In the genomic region with DNA sequence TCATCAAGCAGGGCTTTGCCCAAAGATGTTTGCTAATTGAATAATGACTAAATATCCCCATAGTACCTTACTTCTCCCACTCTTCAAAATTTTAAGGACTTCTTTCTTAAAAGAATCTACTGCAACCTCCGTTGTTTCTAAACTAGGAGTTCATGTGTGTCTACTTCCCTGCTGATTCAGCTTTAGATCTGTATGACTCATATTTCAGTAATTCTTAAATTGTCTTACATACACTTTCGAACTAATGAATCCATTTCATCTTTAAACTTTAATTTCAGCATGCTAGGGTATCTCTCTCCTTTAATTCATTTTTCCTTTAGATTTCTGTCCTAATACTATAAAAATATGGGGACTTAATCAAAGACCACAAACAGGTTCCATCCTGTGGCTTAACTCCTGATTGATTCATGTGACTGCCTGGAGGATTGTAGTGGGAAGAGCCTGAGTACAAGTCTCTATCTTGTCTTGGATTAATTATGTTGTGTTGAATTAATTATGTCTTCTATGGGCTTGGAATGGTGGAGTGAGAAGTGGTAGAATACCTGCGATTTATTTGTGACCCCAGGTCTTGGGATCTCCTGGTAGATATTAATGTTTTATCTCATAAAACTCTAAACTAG, we compare ENCODE assay signal across 11 cellular contexts. TPM values are rescaled to one million over a fixed set of nuclear protein-coding genes. Genes with fewer than 3 reads are reported as not detected.
DNase-seq lines count a peak whose midpoint lies in the region; ATAC-seq lines count a peak whose summit lies in the region.
"Had no signal": no experiment of that assay in that cellular context is flagged by ENCODE, and none has a peak within 500 bp of the region (broad histone marks: within the 10 kb centered on the region; RNA-seq: fewer than 3 reads in every experiment).

No MANE protein-coding gene starts in this region.

- peak overlapping the region; percentile 37 for H3K4me3 Mint-ChIP-seq in activated CD4-positive, alpha-beta memory T cell treated with anti-CD3 and anti-CD28 coated beads, Interleukin-2, amount 10 ng/mL, durations not matched to agents 7 days and 5 days

- peak overlapping the region; percentile 60 for H3K4me3 ChIP-seq in GM23248

- peaks cover 8% of the 10 kb centered on the region; the same call in 1 of the 2 replicates for H3F3A ChIP-seq in GM23248 (ENCODE audit: insufficient read depth)

- no peaks in the 10 kb centered on the region for H4K20me1 ChIP-seq in GM23248 (ENCODE audit: insufficient read depth)

- peak overlapping the region; percentile 63 for H3K27ac ChIP-seq in GM23248

- peak overlapping the region; percentile 72 for H3K4me2 ChIP-seq in GM23248 (ENCODE audit: unreplicated experiment)

- DNase-seq in A172 (ENCODE audit: low spot score) (peak; percentile 72), GM23248 (peak; percentile 74), glomerular visceral epithelial cell (ENCODE audit: extremely low spot score) (peak; percentile 23), NCI-H2081 (lab: John Stamatoyannopoulos, UW) (no peak), NCI-H1092 (lab: John Stamatoyannopoulos, UW) (no peak)
- no peak for DNase-seq in activated CD4-positive, alpha-beta memory T cell treated with anti-CD3 and anti-CD28 coated beads, Interleukin-2, amount 10 ng/mL, durations not matched to agents 7 days and 5 days
- DNase-seq: anterior cingulate cortex, C1 segment of cervical spinal cord, NCI-H748 treated with DMSO at 0.1 percent for 48 hours had no signal

- POLR2A ChIA-PET in activated CD4-positive, alpha-beta memory T cell treated with anti-CD3 and anti-CD28 coated beads, Interleukin-2, amount 10 ng/mL, durations not matched to agents 7 days and 5 days (lab: Charles Lee): no interaction called here

- peaks cover 9% of the 10 kb centered on the region for H3K4me1 Mint-ChIP-seq in activated CD4-positive, alpha-beta memory T cell treated with anti-CD3 and anti-CD28 coated beads, Interleukin-2, amount 10 ng/mL, durations not matched to agents 7 days and 5 days

- H3K9me3 ChIP-seq in GM23248 (ENCODE audit: low read depth): no peaks in the 10 kb centered on the region

- in situ Hi-C loops in GM23248 (cut with MboI): no loop called here

- H3K27ac Mint-ChIP-seq in activated CD4-positive, alpha-beta memory T cell treated with anti-CD3 and anti-CD28 coated beads, Interleukin-2, amount 10 ng/mL, durations not matched to agents 7 days and 5 days: no peak overlapping the region

- CTCF ChIA-PET in activated CD4-positive, alpha-beta memory T cell treated with anti-CD3 and anti-CD28 coated beads, Interleukin-2, amount 10 ng/mL, durations not matched to agents 7 days and 5 days (lab: Charles Lee): no interaction called here

- H3K4me1 ChIP-seq in GM23248 (ENCODE audit: insufficient read depth): peaks cover 30% of the 10 kb centered on the region

- no peaks in the 10 kb centered on the region for H3K36me3 Mint-ChIP-seq in activated CD4-positive, alpha-beta memory T cell treated with anti-CD3 and anti-CD28 coated beads, Interleukin-2, amount 10 ng/mL, durations not matched to agents 7 days and 5 days (ENCODE audit: low read depth)

- H3K27me3 Mint-ChIP-seq in activated CD4-positive, alpha-beta memory T cell treated with anti-CD3 and anti-CD28 coated beads, Interleukin-2, amount 10 ng/mL, durations not matched to agents 7 days and 5 days: peaks cover 6% of the 10 kb centered on the region

- no peaks in the 10 kb centered on the region for H3K27me3 ChIP-seq in GM23248 (replicated peaks; ENCODE audit: insufficient read depth)

- peak overlapping the region; percentile 46 for H3K9ac ChIP-seq in GM23248

- ATAC-seq in HG03196 (IDR thresholded peaks at IDR 0.05; ENCODE audit: unreplicated experiment) (no peak), GM18502 (IDR thresholded peaks at IDR 0.05; ENCODE audit: poor library complexity, unreplicated experiment) (no peak)

- no peaks in the 10 kb centered on the region for H3K36me3 ChIP-seq in GM23248 (ENCODE audit: low read depth)

- H3K9me3 Mint-ChIP-seq in activated CD4-positive, alpha-beta memory T cell treated with anti-CD3 and anti-CD28 coated beads, Interleukin-2, amount 10 ng/mL, durations not matched to agents 7 days and 5 days: no peaks in the 10 kb centered on the region

- WGBS in GM23248 (ENCODE audit: low coverage in 1 of 2, low lambda C conversion rate in 2 of 2, missing lambda C conversion rate in 2 of 2), 2 experiments: 35% methylated on average over 3 of the region's 3 CpGs

- no peaks in the 10 kb centered on the region for H3K9me2 ChIP-seq in GM23248 (ENCODE audit: insufficient read depth)

- peak overlapping the region; percentile 87 for H2AFZ ChIP-seq in GM23248

- 0 out of 2 replicates have a peak, but pooled peaks cover 11% of the 10 kb centered on the region for H3K79me2 ChIP-seq in GM23248 (ENCODE audit: insufficient read depth)

RNA-seq across cellular contexts. Expression of a gene that starts 24.9 kb away (rescaled TPM):
- total RNA-seq in A172 (2014; rRNA removed; shearing (Covaris generic)): 955 and 1,017 TPM in 2 replicates
- 962 and 974 TPM in 2 replicates for total RNA-seq in GM23248 (2014; rRNA removed; shearing (Covaris generic))
- polyA plus RNA-seq in GM23248 (2016; fragmentation: Nextera tagmentation; extraction: Ambion mirVana): 248 and 252 TPM in 2 replicates
- total RNA-seq in activated CD4-positive, alpha-beta memory T cell treated with anti-CD3 and anti-CD28 coated beads, Interleukin-2, amount 10 ng/mL, durations not matched to agents 7 days and 5 days: 1 to 10 TPM; 1.6 to 1.7 TPM

Comparison
In these comparisons a context has a peak if more than half of its experiments do, and no peak if none do; other contexts are left out.
1. DNase-seq: peak in A172 (single experiment), GM23248 (single experiment) and glomerular visceral epithelial cell (single experiment); none in activated CD4-positive, alpha-beta memory T cell treated with anti-CD3 and anti-CD28 coated beads, Interleukin-2, amount 10 ng/mL, durations not matched to agents 7 days and 5 days (single experiment), NCI-H2081 (0 of 2) and NCI-H1092 (single experiment).
2. RNA of a gene that starts 24.9 kb away (total RNA-seq): 962 to 974 TPM in GM23248 and 955 to 1,017 TPM in A172; 1.6 to 1.7 TPM in activated CD4-positive, alpha-beta memory T cell treated with anti-CD3 and anti-CD28 coated beads, Interleukin-2, amount 10 ng/mL, durations not matched to agents 7 days and 5 days; every median in the first group is over 100 times any median in the second.